Comparison of ENCODE assay signal across 8 cellular contexts in the genomic region with DNA sequence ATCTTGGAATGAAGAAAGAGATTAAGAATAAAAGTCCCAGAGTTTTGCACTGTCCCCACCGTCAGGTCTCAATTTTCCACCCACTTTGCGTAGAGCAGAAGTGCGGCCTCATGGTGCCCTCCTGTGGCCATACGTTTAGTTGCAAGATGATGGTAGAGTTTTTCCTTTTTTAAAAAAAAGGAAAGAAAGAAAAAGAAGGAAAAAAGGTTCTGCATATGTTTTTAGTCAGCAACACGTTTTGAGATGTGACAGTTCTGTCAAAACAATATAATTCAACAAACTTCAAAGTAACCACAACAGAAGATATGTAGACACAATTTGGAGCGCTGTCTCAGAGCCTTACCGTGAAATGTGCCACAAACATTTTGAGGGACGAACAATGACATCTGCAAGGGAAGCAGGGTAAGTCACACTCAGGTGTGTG. TPM values are rescaled to one million over a fixed set of nuclear protein-coding genes. Genes with fewer than 3 reads are reported as not detected.
DNase-seq lines count a peak whose midpoint lies in the region; ATAC-seq and TF ChIP-seq lines count a peak whose summit lies in the region.

No MANE protein-coding gene starts in this region.

- H3K79me2 ChIP-seq in OCI-LY1 (ENCODE audit: insufficient read depth, low read length): no peaks in the 10 kb centered on the region

- no peak overlapping the region for H2AFZ ChIP-seq in OCI-LY1 (ENCODE audit: low read length)

- H3K4me3 ChIP-seq in OCI-LY1 (ENCODE audit: low read depth, low read length, poor library complexity, severe bottlenecking): no peak overlapping the region
- no peak overlapping the region for H3K4me3 ChIP-seq in fibroblast of the aortic adventitia (ENCODE audit: low read depth, low read length)
- no peak overlapping the region for H3K4me3 ChIP-seq in aorta (ENCODE audit: low read length in 2 of 2)

- intact Hi-C loops in aorta (cut with DNase I): loop anchor here (5.0 to 10.0 kb wide), 4 partner anchors 151 to 1371 kb away; a partner anchor contains a TSS

- H3K9me3 ChIP-seq in OCI-LY1 (ENCODE audit: low read length) (no peaks in the 10 kb centered on the region), aorta (ENCODE audit: control insufficient read depth, low read length) (no peaks in the 10 kb centered on the region)

- peak; percentile 83 for TF ChIP-seq CTCF in OCI-LY1 (IDR thresholded peaks at IDR 0.05; ENCODE audit: low read length)
- peak; percentile 68 for TF ChIP-seq CTCF in fibroblast of the aortic adventitia (IDR thresholded peaks at IDR 0.05; ENCODE audit: insufficient read depth, low read length)

- no peak overlapping the region for H3K9ac ChIP-seq in OCI-LY1 (ENCODE audit: low read length)

- no peak overlapping the region for H3K4me2 ChIP-seq in OCI-LY1 (ENCODE audit: low read length)

- 21 to 24% methylated on average over 8 of the region's 8 CpGs for WGBS in aorta, 2 donors

- H3K36me3 ChIP-seq in OCI-LY1 (ENCODE audit: insufficient read depth, low read length) (no peaks in the 10 kb centered on the region), aorta (ENCODE audit: control insufficient read depth in 1 of 2, insufficient read depth in 2 of 2, low read length in 1 of 2) (no peaks in the 10 kb centered on the region)

- H3K27ac ChIP-seq in OCI-LY1 (ENCODE audit: low read depth, low read length, poor library complexity, severe bottlenecking) (no peak overlapping the region), aorta (ENCODE audit: low read depth in 1 of 2, low read length in 2 of 2) (no peak overlapping the region)

- ATAC-seq in GM19035 (IDR thresholded peaks at IDR 0.05; ENCODE audit: unreplicated experiment) (peak; percentile 65), aorta (ENCODE audit: low FRiP score) (peak; percentile 83), GM21786 (IDR thresholded peaks at IDR 0.05; ENCODE audit: unreplicated experiment) (no peak)

- DNase-seq in AG08395 (ENCODE audit: low spot score) (peak; percentile 64), activated T-helper 1 cell treated with Interleukin-2 at 50 U/mL for 16 hours (ENCODE audit: low read depth) (peak; percentile 11), fibroblast of the aortic adventitia (ENCODE audit: low read depth) (peak; percentile 65), nucleus accumbens (lab: John Stamatoyannopoulos, UW) (peak in 29 of 56 donors; percentile 0 to 75 (median 15)), aorta (no peak)

- H3K4me1 ChIP-seq in OCI-LY1 (ENCODE audit: insufficient read depth, low read length, severe bottlenecking): no peaks in the 10 kb centered on the region
- H3K4me1 ChIP-seq in aorta (ENCODE audit: control insufficient read depth in 1 of 2, insufficient read depth in 2 of 2, low read length in 2 of 2): no peaks in the 10 kb centered on the region

- H3K9me2 ChIP-seq in OCI-LY1 (ENCODE audit: low read depth, low read length): no peaks in the 10 kb centered on the region

- H3K27me3 ChIP-seq in OCI-LY1 (ENCODE audit: insufficient read depth, low read length): no peaks in the 10 kb centered on the region
- H3K27me3 ChIP-seq in aorta (ENCODE audit: control insufficient read depth in 1 of 2, insufficient read depth in 2 of 2, low read length in 1 of 2): no peaks in the 10 kb centered on the region

- no peaks in the 10 kb centered on the region for H3F3A ChIP-seq in OCI-LY1 (ENCODE audit: insufficient read depth, low read length)

- no peaks in the 10 kb centered on the region for H4K20me1 ChIP-seq in OCI-LY1 (ENCODE audit: insufficient read depth, low read length)

RNA-seq across cellular contexts. Expression of a gene that starts 24.6 kb away (rescaled TPM):
- total RNA-seq in fibroblast of the aortic adventitia (ENCODE audit: low replicate concordance) (5.6 and 5.8 TPM in 2 replicates), aorta (1 to 10 TPM; 5.1 to 7.8 TPM)
- under 1 TPM in 1 of 2 donors, not detected in 1; 0.92 TPM for polyA plus RNA-seq in aorta

Comparison
In these comparisons a context has a peak if more than half of its experiments do, and no peak if none do; other contexts are left out.
1. DNase-seq: peak in AG08395 (single experiment), activated T-helper 1 cell treated with Interleukin-2 at 50 U/mL for 16 hours (single experiment), fibroblast of the aortic adventitia (single experiment) and nucleus accumbens (29 of 56); none in aorta (0 of 2).